In the genomic region with DNA sequence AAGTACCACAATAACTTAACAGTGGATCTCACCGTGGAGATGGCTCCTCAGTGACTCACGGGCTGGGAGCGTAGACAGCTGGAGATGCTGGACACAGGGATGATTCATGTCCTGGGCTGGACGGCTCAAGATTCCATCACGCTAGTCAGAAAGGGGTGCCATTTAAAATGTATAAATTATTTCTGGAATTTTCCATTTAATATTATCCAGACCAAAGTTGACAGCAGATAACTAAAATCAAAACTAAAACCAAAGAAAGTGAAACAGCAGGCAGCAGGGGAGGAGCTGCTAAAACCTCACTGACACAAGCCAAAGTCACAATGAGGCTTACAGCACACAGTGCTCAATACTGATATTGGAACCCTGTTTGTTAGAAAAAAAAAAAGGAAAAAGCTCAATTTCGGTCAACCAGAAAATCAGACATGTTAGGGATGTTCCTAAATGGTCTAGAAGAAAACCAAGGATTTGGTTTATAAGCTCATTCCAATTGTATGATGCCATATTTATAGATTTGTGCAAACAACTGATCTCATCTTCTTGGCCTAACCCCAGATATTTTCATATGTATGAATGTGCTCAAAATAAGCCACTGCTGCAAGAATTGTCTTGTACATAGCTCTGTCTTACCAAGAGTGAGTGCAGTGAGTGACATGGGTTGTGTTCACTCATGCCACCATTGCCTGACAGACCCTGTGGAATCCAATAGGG, we compare ENCODE assay signal across 7 cellular contexts.
DNase-seq lines count a peak whose midpoint lies in the region; ATAC-seq and TF ChIP-seq lines count a peak whose summit lies in the region.

No MANE protein-coding gene starts in this region.

- H3K36me3 ChIP-seq in HCT116 (ENCODE audit: control insufficient read depth in 1 of 2, insufficient read depth in 2 of 2, low read length in 2 of 2) (no peaks in the 10 kb centered on the region), duodenal mucosa (ENCODE audit: control insufficient read depth in 1 of 2, insufficient read depth in 2 of 2, low read length in 2 of 2) (no peaks in the 10 kb centered on the region), osteoblast (ENCODE audit: insufficient read depth, low read length) (no peaks in the 10 kb centered on the region)

- no peak for TF ChIP-seq POLR2A in HCT116 (IDR thresholded peaks at IDR 0.05; ENCODE audit: borderline replicate concordance, extremely low read depth, insufficient read depth, insufficient read length)

- no TSS peak for BruUV-seq in HCT116 (replicated peaks; lab: Mats Ljungman, UMichigan)

- intact Hi-C loops in HCT116 (cut with micrococcal nuclease) = no loop called here

- peaks cover 11 to 15% of the 10 kb centered on the region in 2 experiments for H3K4me1 ChIP-seq in HCT116 (ENCODE audit: control insufficient read depth in 1 of 2, insufficient read depth in 2 of 2, low read length in 2 of 2)
- peaks cover 0 to 4% of the 10 kb centered on the region in 2 donors for H3K4me1 ChIP-seq in duodenal mucosa (ENCODE audit: control insufficient read depth in 1 of 2, insufficient read depth in 2 of 2, low read length in 2 of 2)
- peaks cover 40% of the 10 kb centered on the region for H3K4me1 ChIP-seq in osteoblast (ENCODE audit: insufficient read depth, low read length)

- CTCF ChIA-PET in HCT116 (lab: Charles Lee) = interaction anchor here (1.6 kb wide), 1 partner anchor 520 kb away, joined by 6 read pairs; no protein-coding TSS in a partner anchor

- H3K79me2 ChIP-seq in HCT116 (ENCODE audit: insufficient read depth, low read length) (no peaks in the 10 kb centered on the region), osteoblast (ENCODE audit: insufficient read depth, low read length) (no peaks in the 10 kb centered on the region)

- peak; percentile 83 for ATAC-seq in GM18517 (IDR thresholded peaks at IDR 0.05; ENCODE audit: unreplicated experiment)
- ATAC-seq in HCT116 = peak; percentile 98

- POLR2A ChIA-PET in HCT116 (lab: Charles Lee) = no interaction called here

- H3K9me3 ChIP-seq in HCT116 (ENCODE audit: control insufficient read depth in 1 of 2, insufficient read depth in 1 of 2, low read depth in 1 of 2, low read length in 2 of 2) (no peaks in the 10 kb centered on the region), duodenal mucosa (ENCODE audit: control insufficient read depth in 1 of 2, low read length in 2 of 2) (no peaks in the 10 kb centered on the region), osteoblast (ENCODE audit: low read depth, low read length) (no peaks in the 10 kb centered on the region)

- H3K9ac ChIP-seq in HCT116 (ENCODE audit: low read length) (no peak overlapping the region), duodenal mucosa (ENCODE audit: low read depth in 1 of 2, low read length in 2 of 2) (no peak overlapping the region)

- TF ChIP-seq RAD21 in HCT116 (IDR thresholded peaks at IDR 0.05; ENCODE audit: low read depth) = no peak

- H3K9me2 ChIP-seq in HCT116 (ENCODE audit: insufficient read depth) = no peaks in the 10 kb centered on the region

- peak; percentile 26 for DNase-seq in HCT116 (ENCODE audit: low read depth, low spot score)
- DNase-seq in NCI-H460 (ENCODE audit: extremely low read depth, low read depth) = peak; percentile 67
- DNase-seq in osteoblast (ENCODE audit: insufficient read length, low spot score, missing footprints) = peak; percentile 88
- no peak for DNase-seq in NCI-H1436 treated with DMSO at 0.1 percent for 48 hours (lab: John Stamatoyannopoulos, UW)
- DNase-seq in NCI-H2081 (lab: John Stamatoyannopoulos, UW) = no peak

- H3K27me3 ChIP-seq in HCT116 (ENCODE audit: insufficient read depth, low read length) (no peaks in the 10 kb centered on the region), duodenal mucosa (ENCODE audit: control insufficient read depth in 1 of 2, insufficient read depth in 2 of 2, low read length in 2 of 2) (no peaks in the 10 kb centered on the region), osteoblast (ENCODE audit: insufficient read depth, low read length) (no peaks in the 10 kb centered on the region)

- H4K20me1 ChIP-seq in HCT116 (ENCODE audit: insufficient read depth) = no peaks in the 10 kb centered on the region
- H4K20me1 ChIP-seq in osteoblast (ENCODE audit: insufficient read depth, low read length) = no peaks in the 10 kb centered on the region

- H2AFZ ChIP-seq in HCT116 (ENCODE audit: low read depth, low read length, poor library complexity, severe bottlenecking) = no peak overlapping the region
- H2AFZ ChIP-seq in osteoblast (ENCODE audit: low read length) = peak overlapping the region; percentile 1

- H3K4me3 ChIP-seq in HCT116 (replicated peaks in 1 of 2; ENCODE audit: low read depth in 1 of 2, low read length in 2 of 2) (no peak overlapping the region), duodenal mucosa (ENCODE audit: low read depth in 1 of 2, low read length in 2 of 2) (peak overlapping the region; percentile 44 to 46), osteoblast (ENCODE audit: insufficient read depth, low read length) (peak overlapping the region; percentile 50)

- TF ChIP-seq CTCF in HCT116 (IDR thresholded peaks at IDR 0.05 in 2 of 3, conservative IDR thresholded peaks at IDR 0.05 in 1 of 3; ENCODE audit: borderline replicate concordance in 1 of 3, insufficient read depth in 1 of 3, low read depth in 2 of 3, low read length in 2 of 3) = no peak
- no peak for TF ChIP-seq CTCF in osteoblast (IDR thresholded peaks at IDR 0.05; ENCODE audit: extremely low read depth, low read depth, low read length)

- H3K4me2 ChIP-seq in HCT116 (ENCODE audit: low read length) (peak overlapping the region; percentile 50), osteoblast (ENCODE audit: insufficient read depth, low read length) (peak overlapping the region; percentile 68)

- RAD21 ChIA-PET in HCT116 (lab: Charles Lee; ENCODE audit: low non-redundant PET in 1 of 2, low total read pairs in 2 of 2, uncharacterized antibody in 2 of 2, unreplicated experiment in 2 of 2) = no interaction called here

- no peak overlapping the region for H3K27ac ChIP-seq in HCT116 (ENCODE audit: low read depth, low read length)
- no peak overlapping the region for H3K27ac ChIP-seq in duodenal mucosa (ENCODE audit: low read depth, low read length)
- peak overlapping the region; percentile 93 for H3K27ac ChIP-seq in osteoblast (ENCODE audit: low read depth, low read length)

TF ChIP-seq in HCT116, 20 proteins besides CTCF, POLR2A, EP300 and RAD21:
- TF ChIP-seq EZH2phosphoT487 (IDR thresholded peaks at IDR 0.05; ENCODE audit: borderline replicate concordance) (no peak), ZFX (IDR thresholded peaks at IDR 0.05) (no peak), POLR2AphosphoS5 (IDR thresholded peaks at IDR 0.05; ENCODE audit: low read depth, low read length) (no peak), FOSL1 (IDR thresholded peaks at IDR 0.05; ENCODE audit: low read depth) (peak; percentile 32)
- TF ChIP-seq, protein P1, sequence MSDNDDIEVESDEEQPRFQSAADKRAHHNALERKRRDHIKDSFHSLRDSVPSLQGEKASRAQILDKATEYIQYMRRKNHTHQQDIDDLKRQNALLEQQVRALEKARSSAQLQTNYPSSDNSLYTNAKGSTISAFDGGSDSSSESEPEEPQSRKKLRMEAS (IDR thresholded peaks at IDR 0.05) = no peak
- TF ChIP-seq, protein P2, sequence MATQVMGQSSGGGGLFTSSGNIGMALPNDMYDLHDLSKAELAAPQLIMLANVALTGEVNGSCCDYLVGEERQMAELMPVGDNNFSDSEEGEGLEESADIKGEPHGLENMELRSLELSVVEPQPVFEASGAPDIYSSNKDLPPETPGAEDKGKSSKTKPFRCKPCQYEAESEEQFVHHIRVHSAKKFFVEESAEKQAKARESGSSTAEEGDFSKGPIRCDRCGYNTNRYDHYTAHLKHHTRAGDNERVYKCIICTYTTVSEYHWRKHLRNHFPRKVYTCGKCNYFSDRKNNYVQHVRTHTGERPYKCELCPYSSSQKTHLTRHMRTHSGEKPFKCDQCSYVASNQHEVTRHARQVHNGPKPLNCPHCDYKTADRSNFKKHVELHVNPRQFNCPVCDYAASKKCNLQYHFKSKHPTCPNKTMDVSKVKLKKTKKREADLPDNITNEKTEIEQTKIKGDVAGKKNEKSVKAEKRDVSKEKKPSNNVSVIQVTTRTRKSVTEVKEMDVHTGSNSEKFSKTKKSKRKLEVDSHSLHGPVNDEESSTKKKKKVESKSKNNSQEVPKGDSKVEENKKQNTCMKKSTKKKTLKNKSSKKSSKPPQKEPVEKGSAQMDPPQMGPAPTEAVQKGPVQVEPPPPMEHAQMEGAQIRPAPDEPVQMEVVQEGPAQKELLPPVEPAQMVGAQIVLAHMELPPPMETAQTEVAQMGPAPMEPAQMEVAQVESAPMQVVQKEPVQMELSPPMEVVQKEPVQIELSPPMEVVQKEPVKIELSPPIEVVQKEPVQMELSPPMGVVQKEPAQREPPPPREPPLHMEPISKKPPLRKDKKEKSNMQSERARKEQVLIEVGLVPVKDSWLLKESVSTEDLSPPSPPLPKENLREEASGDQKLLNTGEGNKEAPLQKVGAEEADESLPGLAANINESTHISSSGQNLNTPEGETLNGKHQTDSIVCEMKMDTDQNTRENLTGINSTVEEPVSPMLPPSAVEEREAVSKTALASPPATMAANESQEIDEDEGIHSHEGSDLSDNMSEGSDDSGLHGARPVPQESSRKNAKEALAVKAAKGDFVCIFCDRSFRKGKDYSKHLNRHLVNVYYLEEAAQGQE (IDR thresholded peaks at IDR 0.05; ENCODE audit: low read depth) = no peak
TF ChIP-seq in HCT116: peak in this region for 1.

Comparison
In these comparisons a context has a peak if more than half of its experiments do, and no peak if none do; other contexts are left out.
1. DNase-seq: peak in HCT116 (single experiment), NCI-H460 (single experiment) and osteoblast (single experiment); none in NCI-H1436 treated with DMSO at 0.1 percent for 48 hours (single experiment) and NCI-H2081 (0 of 2).
2. H3K4me3 ChIP-seq: peak in duodenal mucosa (2 of 2) and osteoblast (single experiment); none in HCT116 (0 of 2).